ENCODE assay signal across 1 cellular context in the genomic region with DNA sequence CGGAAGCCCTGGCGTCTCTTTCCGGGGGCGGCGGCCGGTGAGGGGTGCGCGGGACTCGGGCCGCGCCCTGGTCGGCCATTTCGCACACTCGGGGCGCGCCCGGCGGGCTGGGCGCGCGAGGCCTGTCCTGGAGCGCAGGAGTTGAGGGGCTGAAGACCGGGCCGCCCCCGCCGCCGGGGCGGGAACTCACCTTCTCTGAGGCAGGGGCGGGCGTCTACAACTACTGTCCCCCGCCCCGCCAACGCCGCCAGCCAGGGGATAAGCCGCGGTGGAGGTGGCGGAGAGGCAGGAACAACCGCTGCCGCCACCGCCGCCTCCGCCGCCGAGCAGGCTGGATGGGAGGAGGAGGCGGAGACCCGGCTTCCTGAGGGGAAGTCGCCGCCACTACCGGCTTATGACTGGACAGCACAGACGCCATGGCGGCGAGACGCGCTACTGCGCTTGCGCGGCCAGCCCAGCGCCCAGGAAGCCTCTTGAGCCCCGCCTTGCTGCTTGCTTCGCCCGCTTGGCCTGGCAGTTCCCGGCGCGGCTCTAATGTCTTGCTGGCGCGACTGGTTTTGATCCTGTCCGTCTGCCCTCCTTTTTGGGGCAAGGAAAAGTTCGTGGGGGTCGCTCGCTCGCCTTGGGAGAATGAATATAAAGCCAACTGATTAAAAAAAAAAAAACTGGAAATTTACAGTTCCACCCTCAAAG.
TF ChIP-seq lines count a peak whose summit lies in the region.

A gene (minus strand): TSS at position 348 of the 693 bp plus-strand sequence. CDS start 27,220 bp downstream, outside the sequence.

TF ChIP-seq in K562, 482 proteins besides CTCF, POLR2A, EP300 and RAD21 (continued from another document and continues in another):
- TF ChIP-seq, protein P1, sequence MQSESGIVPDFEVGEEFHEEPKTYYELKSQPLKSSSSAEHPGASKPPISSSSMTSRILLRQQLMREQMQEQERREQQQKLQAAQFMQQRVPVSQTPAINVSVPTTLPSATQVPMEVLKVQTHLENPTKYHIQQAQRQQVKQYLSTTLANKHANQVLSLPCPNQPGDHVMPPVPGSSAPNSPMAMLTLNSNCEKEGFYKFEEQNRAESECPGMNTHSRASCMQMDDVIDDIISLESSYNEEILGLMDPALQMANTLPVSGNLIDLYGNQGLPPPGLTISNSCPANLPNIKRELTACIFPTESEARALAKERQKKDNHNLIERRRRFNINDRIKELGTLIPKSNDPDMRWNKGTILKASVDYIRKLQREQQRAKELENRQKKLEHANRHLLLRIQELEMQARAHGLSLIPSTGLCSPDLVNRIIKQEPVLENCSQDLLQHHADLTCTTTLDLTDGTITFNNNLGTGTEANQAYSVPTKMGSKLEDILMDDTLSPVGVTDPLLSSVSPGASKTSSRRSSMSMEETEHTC (IDR thresholded peaks at IDR 0.05), result no peak; the same call in 1 of the 2 replicates
- TF ChIP-seq, protein P2, sequence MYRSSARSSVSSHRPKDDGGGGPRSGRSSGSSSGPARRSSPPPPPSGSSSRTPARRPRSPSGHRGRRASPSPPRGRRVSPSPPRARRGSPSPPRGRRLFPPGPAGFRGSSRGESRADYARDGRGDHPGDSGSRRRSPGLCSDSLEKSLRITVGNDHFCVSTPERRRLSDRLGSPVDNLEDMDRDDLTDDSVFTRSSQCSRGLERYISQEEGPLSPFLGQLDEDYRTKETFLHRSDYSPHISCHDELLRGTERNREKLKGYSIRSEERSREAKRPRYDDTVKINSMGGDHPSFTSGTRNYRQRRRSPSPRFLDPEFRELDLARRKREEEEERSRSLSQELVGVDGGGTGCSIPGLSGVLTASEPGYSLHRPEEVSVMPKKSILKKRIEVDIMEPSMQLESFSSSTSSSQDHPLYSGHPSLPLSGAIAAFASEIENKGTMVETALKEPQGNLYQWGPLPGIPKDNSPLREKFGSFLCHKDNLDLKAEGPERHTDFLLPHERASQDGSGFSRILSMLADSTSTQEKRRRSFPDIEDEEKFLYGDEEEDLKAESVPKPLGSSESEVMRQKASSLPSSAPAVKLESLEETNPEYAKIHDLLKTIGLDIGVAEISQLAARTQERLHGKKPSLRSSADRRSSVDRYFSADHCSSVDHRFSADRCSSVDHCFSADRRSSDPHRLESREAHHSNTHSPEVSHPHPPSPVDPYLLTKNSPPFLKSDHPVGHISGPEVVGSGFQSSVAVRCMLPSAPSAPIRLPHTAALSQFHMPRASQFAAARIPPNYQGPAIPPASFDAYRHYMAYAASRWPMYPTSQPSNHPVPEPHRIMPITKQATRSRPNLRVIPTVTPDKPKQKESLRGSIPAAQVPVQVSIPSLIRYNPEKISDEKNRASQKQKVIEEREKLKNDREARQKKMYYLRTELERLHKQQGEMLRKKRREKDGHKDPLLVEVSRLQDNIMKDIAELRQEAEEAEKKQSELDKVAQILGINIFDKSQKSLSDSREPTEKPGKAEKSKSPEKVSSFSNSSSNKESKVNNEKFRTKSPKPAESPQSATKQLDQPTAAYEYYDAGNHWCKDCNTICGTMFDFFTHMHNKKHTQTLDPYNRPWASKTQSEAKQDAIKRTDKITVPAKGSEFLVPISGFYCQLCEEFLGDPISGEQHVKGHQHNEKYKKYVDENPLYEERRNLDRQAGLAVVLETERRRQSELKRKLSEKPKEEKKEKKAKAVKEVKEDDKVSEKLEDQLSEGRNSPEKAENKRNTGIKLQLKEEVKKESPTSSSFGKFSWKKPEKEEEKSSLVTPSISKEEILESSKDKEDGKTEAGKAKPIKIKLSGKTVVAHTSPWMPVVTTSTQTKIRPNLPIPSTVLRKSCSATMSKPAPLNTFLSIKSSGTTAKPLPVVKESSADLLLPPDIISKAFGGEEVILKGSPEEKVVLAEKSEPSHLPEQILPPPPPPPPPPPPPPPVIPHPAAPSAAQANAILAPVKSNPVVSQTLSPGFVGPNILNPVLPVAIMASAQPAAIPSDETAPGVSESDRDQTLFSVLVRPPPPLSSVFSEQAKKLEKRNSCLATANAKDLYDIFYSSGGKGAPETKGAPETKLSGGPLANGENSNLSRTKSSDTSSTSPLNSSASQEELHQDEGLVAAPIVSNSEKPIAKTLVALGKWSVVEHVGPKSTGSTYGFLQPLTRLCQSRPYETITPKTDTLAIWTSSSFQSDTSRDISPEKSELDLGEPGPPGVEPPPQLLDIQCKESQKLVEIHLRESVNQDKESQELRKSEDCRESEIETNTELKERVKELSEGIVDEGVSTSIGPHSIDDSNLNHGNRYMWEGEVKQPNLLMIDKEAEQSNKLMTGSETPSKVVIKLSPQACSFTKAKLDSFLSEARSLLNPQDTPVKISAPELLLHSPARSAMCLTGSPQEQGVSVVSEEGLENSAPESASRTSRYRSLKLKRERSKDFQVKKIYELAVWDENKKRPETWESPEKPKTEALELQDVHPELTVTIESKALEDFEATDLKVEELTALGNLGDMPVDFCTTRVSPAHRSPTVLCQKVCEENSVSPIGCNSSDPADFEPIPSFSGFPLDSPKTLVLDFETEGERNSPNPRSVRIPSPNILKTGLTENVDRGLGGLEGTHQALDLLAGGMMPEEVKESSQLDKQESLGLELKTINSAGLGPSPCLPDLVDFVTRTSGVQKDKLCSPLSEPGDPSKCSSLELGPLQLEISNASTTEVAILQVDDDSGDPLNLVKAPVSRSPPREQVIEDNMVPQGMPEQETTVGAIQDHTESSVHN (IDR thresholded peaks at IDR 0.05; ENCODE audit: borderline replicate concordance in 1 of 2, low read depth in 1 of 2), result no peak
- TF ChIP-seq FIP1L1 (IDR thresholded peaks at IDR 0.05; ENCODE audit: low read depth, low read length, poor library complexity, severe bottlenecking) (peak; percentile 54), MBD2 (IDR thresholded peaks at IDR 0.05; ENCODE audit: borderline replicate concordance, low read depth) (peak; percentile 59; the same call in 1 of the 2 replicates), RBM14 (IDR thresholded peaks at IDR 0.05; ENCODE audit: borderline replicate concordance, insufficient read depth, low read depth, low read length) (0 out of 2 replicates have a peak, but pooled peaks have one; percentile 95), MTA2 (IDR thresholded peaks at IDR 0.05; ENCODE audit: low read depth) (no peak), ZNF3 (CRISPR knock-in tag; IDR thresholded peaks at IDR 0.05) (no peak), PCBP1 (IDR thresholded peaks at IDR 0.05; ENCODE audit: low read depth, low read length, poor library complexity, severe bottlenecking) (peak; percentile 73), ATF7 (IDR thresholded peaks at IDR 0.05) (peak; percentile 67), ZFX (CRISPR knock-in tag; IDR thresholded peaks at IDR 0.05) (peak; percentile 82), NONO (IDR thresholded peaks at IDR 0.05; ENCODE audit: low read depth in 2 of 2, low read length in 1 of 2) (peak in 1 of 2 experiments; percentile 81; a peak in 2 of 4 replicates), HMGN3 (IDR thresholded peaks at IDR 0.05; ENCODE audit: borderline replicate concordance, extremely low read depth, insufficient read length, low read depth, low read length) (no peak), ZNF76 (CRISPR knock-in tag; IDR thresholded peaks at IDR 0.05; ENCODE audit: borderline replicate concordance) (no peak), TBP (optimal IDR thresholded peaks at IDR 0.05; ENCODE audit: low read depth, low read length) (peak; percentile 88), ZC3H4 (CRISPR knock-in tag; IDR thresholded peaks at IDR 0.05; ENCODE audit: borderline replicate concordance) (0 out of 2 replicates have a peak, but pooled peaks have one; percentile 61), CAMTA2 (CRISPR knock-in tag; conservative IDR thresholded peaks at IDR 0.05) (0 out of 2 replicates have a peak, but pooled peaks have one; percentile 70), GABPA (tag; conservative IDR thresholded peaks at IDR 0.05; ENCODE audit: low read depth) (peak; percentile 79), ZFPM2 (CRISPR knock-in tag; IDR thresholded peaks at IDR 0.05) (no peak), CREM (IDR thresholded peaks at IDR 0.05; ENCODE audit: low read depth) (peak; percentile 41; the same call in 1 of the 2 replicates), MAFF (IDR thresholded peaks at IDR 0.05; ENCODE audit: low read length) (no peak), SIN3A (IDR thresholded peaks at IDR 0.05; ENCODE audit: borderline replicate concordance in 2 of 2, control insufficient read depth in 1 of 2, low read depth in 2 of 2, low read length in 2 of 2) (0 out of 4 replicates have a peak, but pooled peaks of 1 of the 2 experiments have one; percentile 50)
- TF ChIP-seq, protein P3, sequence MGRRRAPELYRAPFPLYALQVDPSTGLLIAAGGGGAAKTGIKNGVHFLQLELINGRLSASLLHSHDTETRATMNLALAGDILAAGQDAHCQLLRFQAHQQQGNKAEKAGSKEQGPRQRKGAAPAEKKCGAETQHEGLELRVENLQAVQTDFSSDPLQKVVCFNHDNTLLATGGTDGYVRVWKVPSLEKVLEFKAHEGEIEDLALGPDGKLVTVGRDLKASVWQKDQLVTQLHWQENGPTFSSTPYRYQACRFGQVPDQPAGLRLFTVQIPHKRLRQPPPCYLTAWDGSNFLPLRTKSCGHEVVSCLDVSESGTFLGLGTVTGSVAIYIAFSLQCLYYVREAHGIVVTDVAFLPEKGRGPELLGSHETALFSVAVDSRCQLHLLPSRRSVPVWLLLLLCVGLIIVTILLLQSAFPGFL (CRISPR knock-in tag; IDR thresholded peaks at IDR 0.05), result no peak
- TF ChIP-seq, protein P4, sequence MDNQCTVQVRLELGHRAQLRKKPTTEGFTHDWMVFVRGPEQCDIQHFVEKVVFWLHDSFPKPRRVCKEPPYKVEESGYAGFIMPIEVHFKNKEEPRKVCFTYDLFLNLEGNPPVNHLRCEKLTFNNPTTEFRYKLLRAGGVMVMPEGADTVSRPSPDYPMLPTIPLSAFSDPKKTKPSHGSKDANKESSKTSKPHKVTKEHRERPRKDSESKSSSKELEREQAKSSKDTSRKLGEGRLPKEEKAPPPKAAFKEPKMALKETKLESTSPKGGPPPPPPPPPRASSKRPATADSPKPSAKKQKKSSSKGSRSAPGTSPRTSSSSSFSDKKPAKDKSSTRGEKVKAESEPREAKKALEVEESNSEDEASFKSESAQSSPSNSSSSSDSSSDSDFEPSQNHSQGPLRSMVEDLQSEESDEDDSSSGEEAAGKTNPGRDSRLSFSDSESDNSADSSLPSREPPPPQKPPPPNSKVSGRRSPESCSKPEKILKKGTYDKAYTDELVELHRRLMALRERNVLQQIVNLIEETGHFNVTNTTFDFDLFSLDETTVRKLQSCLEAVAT (IDR thresholded peaks at IDR 0.05), result 0 out of 4 replicates have a peak, but pooled peaks of 1 of the 2 experiments have one; percentile 29
- TF ChIP-seq, protein P5, sequence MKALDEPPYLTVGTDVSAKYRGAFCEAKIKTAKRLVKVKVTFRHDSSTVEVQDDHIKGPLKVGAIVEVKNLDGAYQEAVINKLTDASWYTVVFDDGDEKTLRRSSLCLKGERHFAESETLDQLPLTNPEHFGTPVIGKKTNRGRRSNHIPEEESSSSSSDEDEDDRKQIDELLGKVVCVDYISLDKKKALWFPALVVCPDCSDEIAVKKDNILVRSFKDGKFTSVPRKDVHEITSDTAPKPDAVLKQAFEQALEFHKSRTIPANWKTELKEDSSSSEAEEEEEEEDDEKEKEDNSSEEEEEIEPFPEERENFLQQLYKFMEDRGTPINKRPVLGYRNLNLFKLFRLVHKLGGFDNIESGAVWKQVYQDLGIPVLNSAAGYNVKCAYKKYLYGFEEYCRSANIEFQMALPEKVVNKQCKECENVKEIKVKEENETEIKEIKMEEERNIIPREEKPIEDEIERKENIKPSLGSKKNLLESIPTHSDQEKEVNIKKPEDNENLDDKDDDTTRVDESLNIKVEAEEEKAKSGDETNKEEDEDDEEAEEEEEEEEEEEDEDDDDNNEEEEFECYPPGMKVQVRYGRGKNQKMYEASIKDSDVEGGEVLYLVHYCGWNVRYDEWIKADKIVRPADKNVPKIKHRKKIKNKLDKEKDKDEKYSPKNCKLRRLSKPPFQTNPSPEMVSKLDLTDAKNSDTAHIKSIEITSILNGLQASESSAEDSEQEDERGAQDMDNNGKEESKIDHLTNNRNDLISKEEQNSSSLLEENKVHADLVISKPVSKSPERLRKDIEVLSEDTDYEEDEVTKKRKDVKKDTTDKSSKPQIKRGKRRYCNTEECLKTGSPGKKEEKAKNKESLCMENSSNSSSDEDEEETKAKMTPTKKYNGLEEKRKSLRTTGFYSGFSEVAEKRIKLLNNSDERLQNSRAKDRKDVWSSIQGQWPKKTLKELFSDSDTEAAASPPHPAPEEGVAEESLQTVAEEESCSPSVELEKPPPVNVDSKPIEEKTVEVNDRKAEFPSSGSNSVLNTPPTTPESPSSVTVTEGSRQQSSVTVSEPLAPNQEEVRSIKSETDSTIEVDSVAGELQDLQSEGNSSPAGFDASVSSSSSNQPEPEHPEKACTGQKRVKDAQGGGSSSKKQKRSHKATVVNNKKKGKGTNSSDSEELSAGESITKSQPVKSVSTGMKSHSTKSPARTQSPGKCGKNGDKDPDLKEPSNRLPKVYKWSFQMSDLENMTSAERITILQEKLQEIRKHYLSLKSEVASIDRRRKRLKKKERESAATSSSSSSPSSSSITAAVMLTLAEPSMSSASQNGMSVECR (CRISPR knock-in tag; IDR thresholded peaks at IDR 0.05), result peak; percentile 28; the same call in 1 of the 2 replicates
- TF ChIP-seq, protein P6, sequence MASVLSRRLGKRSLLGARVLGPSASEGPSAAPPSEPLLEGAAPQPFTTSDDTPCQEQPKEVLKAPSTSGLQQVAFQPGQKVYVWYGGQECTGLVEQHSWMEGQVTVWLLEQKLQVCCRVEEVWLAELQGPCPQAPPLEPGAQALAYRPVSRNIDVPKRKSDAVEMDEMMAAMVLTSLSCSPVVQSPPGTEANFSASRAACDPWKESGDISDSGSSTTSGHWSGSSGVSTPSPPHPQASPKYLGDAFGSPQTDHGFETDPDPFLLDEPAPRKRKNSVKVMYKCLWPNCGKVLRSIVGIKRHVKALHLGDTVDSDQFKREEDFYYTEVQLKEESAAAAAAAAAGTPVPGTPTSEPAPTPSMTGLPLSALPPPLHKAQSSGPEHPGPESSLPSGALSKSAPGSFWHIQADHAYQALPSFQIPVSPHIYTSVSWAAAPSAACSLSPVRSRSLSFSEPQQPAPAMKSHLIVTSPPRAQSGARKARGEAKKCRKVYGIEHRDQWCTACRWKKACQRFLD (CRISPR knock-in tag; IDR thresholded peaks at IDR 0.05), result peak; percentile 67; the same call in 1 of the 2 replicates
- TF ChIP-seq, protein P7, sequence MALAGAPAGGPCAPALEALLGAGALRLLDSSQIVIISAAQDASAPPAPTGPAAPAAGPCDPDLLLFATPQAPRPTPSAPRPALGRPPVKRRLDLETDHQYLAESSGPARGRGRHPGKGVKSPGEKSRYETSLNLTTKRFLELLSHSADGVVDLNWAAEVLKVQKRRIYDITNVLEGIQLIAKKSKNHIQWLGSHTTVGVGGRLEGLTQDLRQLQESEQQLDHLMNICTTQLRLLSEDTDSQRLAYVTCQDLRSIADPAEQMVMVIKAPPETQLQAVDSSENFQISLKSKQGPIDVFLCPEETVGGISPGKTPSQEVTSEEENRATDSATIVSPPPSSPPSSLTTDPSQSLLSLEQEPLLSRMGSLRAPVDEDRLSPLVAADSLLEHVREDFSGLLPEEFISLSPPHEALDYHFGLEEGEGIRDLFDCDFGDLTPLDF (CRISPR knock-in tag; IDR thresholded peaks at IDR 0.05), result no peak
- TF ChIP-seq, protein P8, sequence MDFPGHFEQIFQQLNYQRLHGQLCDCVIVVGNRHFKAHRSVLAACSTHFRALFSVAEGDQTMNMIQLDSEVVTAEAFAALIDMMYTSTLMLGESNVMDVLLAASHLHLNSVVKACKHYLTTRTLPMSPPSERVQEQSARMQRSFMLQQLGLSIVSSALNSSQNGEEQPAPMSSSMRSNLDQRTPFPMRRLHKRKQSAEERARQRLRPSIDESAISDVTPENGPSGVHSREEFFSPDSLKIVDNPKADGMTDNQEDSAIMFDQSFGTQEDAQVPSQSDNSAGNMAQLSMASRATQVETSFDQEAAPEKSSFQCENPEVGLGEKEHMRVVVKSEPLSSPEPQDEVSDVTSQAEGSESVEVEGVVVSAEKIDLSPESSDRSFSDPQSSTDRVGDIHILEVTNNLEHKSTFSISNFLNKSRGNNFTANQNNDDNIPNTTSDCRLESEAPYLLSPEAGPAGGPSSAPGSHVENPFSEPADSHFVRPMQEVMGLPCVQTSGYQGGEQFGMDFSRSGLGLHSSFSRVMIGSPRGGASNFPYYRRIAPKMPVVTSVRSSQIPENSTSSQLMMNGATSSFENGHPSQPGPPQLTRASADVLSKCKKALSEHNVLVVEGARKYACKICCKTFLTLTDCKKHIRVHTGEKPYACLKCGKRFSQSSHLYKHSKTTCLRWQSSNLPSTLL (IDR thresholded peaks at IDR 0.05), result no peak
